ENCODE assay signal across 9 cellular contexts in the genomic region with DNA sequence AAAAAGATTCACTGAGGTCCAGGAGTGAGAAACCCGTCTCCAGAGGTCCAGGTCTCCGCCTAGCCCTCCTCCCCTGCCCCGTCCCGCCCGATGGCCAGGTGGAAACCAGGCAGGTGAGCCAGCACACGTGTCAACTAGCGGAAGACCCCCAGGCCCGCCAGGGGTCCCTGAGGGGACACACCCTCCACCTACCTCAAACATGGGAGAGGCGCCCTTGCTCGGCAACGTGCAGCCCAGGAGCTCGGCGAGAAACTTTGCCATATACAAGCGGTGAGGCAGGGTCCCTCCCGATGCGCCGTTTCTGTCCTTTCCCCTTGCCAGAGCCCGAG.
DNase-seq lines count a peak whose midpoint lies in the region; ATAC-seq and TF ChIP-seq lines count a peak whose summit lies in the region.
"Had no signal": no experiment of that assay in that cellular context is flagged by ENCODE, and none has a peak within 500 bp of the region (broad histone marks: within the 10 kb centered on the region; RNA-seq: fewer than 3 reads in every experiment).

No MANE protein-coding gene starts in this region.

- H3K79me2 ChIP-seq in neural cell (replicated peaks; ENCODE audit: insufficient read depth, low read length) = no peaks in the 10 kb centered on the region

- no peaks in the 10 kb centered on the region for H4K20me1 ChIP-seq in neural cell (ENCODE audit: insufficient read depth)

- H3K9me3 ChIP-seq in endocrine pancreas (ENCODE audit: control insufficient read depth, low read length) (no peaks in the 10 kb centered on the region), neural cell (ENCODE audit: low read length) (no peaks in the 10 kb centered on the region), upper lobe of right lung (no peaks in the 10 kb centered on the region)

- no peak for TF ChIP-seq EP300 in neural cell (conservative IDR thresholded peaks at IDR 0.05; ENCODE audit: poor library complexity, severe bottlenecking)

- H3K9me2 ChIP-seq in neural cell (ENCODE audit: insufficient read depth, low read length) = no peaks in the 10 kb centered on the region

- no peaks in the 10 kb centered on the region for H3K36me3 ChIP-seq in endocrine pancreas (ENCODE audit: control insufficient read depth, insufficient read depth, low read length)
- no peaks in the 10 kb centered on the region for H3K36me3 ChIP-seq in neural cell (ENCODE audit: insufficient read depth, low read length)
- H3K36me3 ChIP-seq in upper lobe of right lung = no peaks in the 10 kb centered on the region

- H3K4me3 Mint-ChIP-seq in activated naive CD4-positive, alpha-beta T cell treated with anti-CD3 and anti-CD28 coated beads for 36 hours = peak overlapping the region; percentile 50
- H3K4me3 Mint-ChIP-seq in activated naive CD4-positive, alpha-beta T cell treated with anti-CD3 and anti-CD28 coated beads, Interleukin-2, amount 10 ng/mL, durations not matched to agents 7 days and 5 days = no peak overlapping the region

- no peak overlapping the region for H3K27ac ChIP-seq in neural cell (ENCODE audit: low read length)
- H3K27ac ChIP-seq in upper lobe of right lung = no peak overlapping the region
- H3K27ac ChIP-seq: VCaP had no signal

- H3K4me1 ChIP-seq in endocrine pancreas (ENCODE audit: control insufficient read depth, insufficient read depth, low read length) (no peaks in the 10 kb centered on the region), upper lobe of right lung (peaks cover 6% of the 10 kb centered on the region)

- H3K27me3 ChIP-seq in endocrine pancreas (ENCODE audit: control insufficient read depth, insufficient read depth, low read length) (no peaks in the 10 kb centered on the region), neural cell (ENCODE audit: insufficient read depth, low read depth, low read length) (peaks cover 6% of the 10 kb centered on the region), upper lobe of right lung (peaks cover 24% of the 10 kb centered on the region)

- no peak for TF ChIP-seq CTCF in neural cell (IDR thresholded peaks at IDR 0.05; ENCODE audit: poor library complexity, severe bottlenecking)
- no peak for TF ChIP-seq CTCF in upper lobe of right lung (IDR thresholded peaks at IDR 0.05)

- no peak overlapping the region for H2AFZ ChIP-seq in neural cell (ENCODE audit: low read depth, low read length)

- CTCF ChIA-PET in activated naive CD4-positive, alpha-beta T cell treated with anti-CD3 and anti-CD28 coated beads for 36 hours (lab: Charles Lee) = no interaction called here
- CTCF ChIA-PET in activated naive CD4-positive, alpha-beta T cell treated with anti-CD3 and anti-CD28 coated beads, Interleukin-2, amount 10 ng/mL, durations not matched to agents 7 days and 5 days (lab: Charles Lee) = no interaction called here

- H3F3A ChIP-seq in neural cell (ENCODE audit: insufficient read depth, low read length, poor library complexity, severe bottlenecking) = no peaks in the 10 kb centered on the region

- ATAC-seq in upper lobe of right lung = no peak

- peak; percentile 10 for DNase-seq in activated naive CD4-positive, alpha-beta T cell treated with anti-CD3 and anti-CD28 coated beads for 36 hours
- no peak for DNase-seq in activated naive CD4-positive, alpha-beta T cell treated with anti-CD3 and anti-CD28 coated beads, Interleukin-2, amount 10 ng/mL, durations not matched to agents 7 days and 5 days
- DNase-seq in upper lobe of right lung = no peak
- no peak for DNase-seq in NCI-H526 (lab: John Stamatoyannopoulos, UW)
- no peak for DNase-seq in SIG-M5 (lab: John Stamatoyannopoulos, UW)
- DNase-seq in cerebellar nuclear complex (lab: John Stamatoyannopoulos, UW) = no peak

- H3K27ac Mint-ChIP-seq in activated naive CD4-positive, alpha-beta T cell treated with anti-CD3 and anti-CD28 coated beads for 36 hours = no peak overlapping the region
- no peak overlapping the region for H3K27ac Mint-ChIP-seq in activated naive CD4-positive, alpha-beta T cell treated with anti-CD3 and anti-CD28 coated beads, Interleukin-2, amount 10 ng/mL, durations not matched to agents 7 days and 5 days

- intact Hi-C loops in activated naive CD4-positive, alpha-beta T cell treated with anti-CD3 and anti-CD28 coated beads for 36 hours (cut with micrococcal nuclease) = loop anchor here (5.0 kb wide), 2 partner anchors 121 to 224 kb away; no protein-coding TSS in a partner anchor
- intact Hi-C loops in upper lobe of right lung (cut with DNase I) = no loop called here

- no peaks in the 10 kb centered on the region for H3K36me3 Mint-ChIP-seq in activated naive CD4-positive, alpha-beta T cell treated with anti-CD3 and anti-CD28 coated beads for 36 hours (ENCODE audit: low read depth)
- H3K36me3 Mint-ChIP-seq in activated naive CD4-positive, alpha-beta T cell treated with anti-CD3 and anti-CD28 coated beads, Interleukin-2, amount 10 ng/mL, durations not matched to agents 7 days and 5 days = no peaks in the 10 kb centered on the region

- peak overlapping the region; percentile 63 for H3K4me3 ChIP-seq in endocrine pancreas (ENCODE audit: control insufficient read depth, insufficient read depth, low read length)
- H3K4me3 ChIP-seq in neural cell (ENCODE audit: low read length) = peak overlapping the region; percentile 81
- peak overlapping the region; percentile 48 for H3K4me3 ChIP-seq in upper lobe of right lung

- H3K27me3 Mint-ChIP-seq in activated naive CD4-positive, alpha-beta T cell treated with anti-CD3 and anti-CD28 coated beads for 36 hours (ENCODE audit: low read depth) = peaks cover 49% of the 10 kb centered on the region
- peaks cover 55% of the 10 kb centered on the region for H3K27me3 Mint-ChIP-seq in activated naive CD4-positive, alpha-beta T cell treated with anti-CD3 and anti-CD28 coated beads, Interleukin-2, amount 10 ng/mL, durations not matched to agents 7 days and 5 days

- TF ChIP-seq RAD21 in neural cell (conservative IDR thresholded peaks at IDR 0.05) = no peak

- H3K9me3 Mint-ChIP-seq in activated naive CD4-positive, alpha-beta T cell treated with anti-CD3 and anti-CD28 coated beads for 36 hours = no peaks in the 10 kb centered on the region
- no peaks in the 10 kb centered on the region for H3K9me3 Mint-ChIP-seq in activated naive CD4-positive, alpha-beta T cell treated with anti-CD3 and anti-CD28 coated beads, Interleukin-2, amount 10 ng/mL, durations not matched to agents 7 days and 5 days

- H3K4me2 ChIP-seq in neural cell (ENCODE audit: low read length) = peak overlapping the region; percentile 80

- H3K4me1 Mint-ChIP-seq in activated naive CD4-positive, alpha-beta T cell treated with anti-CD3 and anti-CD28 coated beads for 36 hours (ENCODE audit: low read depth) = peaks cover 19% of the 10 kb centered on the region
- no peaks in the 10 kb centered on the region for H3K4me1 Mint-ChIP-seq in activated naive CD4-positive, alpha-beta T cell treated with anti-CD3 and anti-CD28 coated beads, Interleukin-2, amount 10 ng/mL, durations not matched to agents 7 days and 5 days

- H3K9ac ChIP-seq in endocrine pancreas (ENCODE audit: control insufficient read depth, insufficient read depth, low read length) (peak overlapping the region; percentile 30), neural cell (ENCODE audit: low read length) (peak overlapping the region; percentile 39)

TF ChIP-seq in neural cell, 6 proteins besides CTCF, POLR2A, EP300 and RAD21:
- TF ChIP-seq MXI1 (conservative IDR thresholded peaks at IDR 0.05; ENCODE audit: poor library complexity, severe bottlenecking) = peak; percentile 42
- no peak for TF ChIP-seq SMC3 (conservative IDR thresholded peaks at IDR 0.05; ENCODE audit: poor library complexity)
